In genomic region chr13:40456979-40457553, GRCh38 we compare ENCODE assay signal across 16 cellular contexts.
"Had no signal": no experiment of that assay in that cellular context is flagged by ENCODE, and none has a peak within 500 bp of the region (broad histone marks: within the 10 kb centered on the region; RNA-seq: fewer than 3 reads in every experiment).

No MANE protein-coding gene starts in this region.

- H3K9me3 Mint-ChIP-seq: activated CD4-positive, alpha-beta memory T cell treated with anti-CD3 and anti-CD28 coated beads for 36 hours; activated naive CD4-positive, alpha-beta T cell treated with anti-CD3 and anti-CD28 coated beads, Interleukin-2, amount 50 U/mL, for 24 hours; activated T-cell treated with anti-CD3 and anti-CD28 coated beads, Interleukin-2, amount 50 U/mL, for 72 hours; activated T-helper 2 cell treated with anti-CD3 and anti-CD28 coated beads, Interferon-gamma antibody, Interleukin-2, Interleukin-4, amounts not matched to agents 10 μg/mL and 5 μg/mL and 100 μg/mL, durations not matched to agents 14 hours and 24 hours and 36 hours had no signal

- H3K9me3 ChIP-seq: MG63 had no signal

- H3K36me3 Mint-ChIP-seq: activated CD4-positive, alpha-beta memory T cell treated with anti-CD3 and anti-CD28 coated beads for 36 hours; activated naive CD4-positive, alpha-beta T cell treated with anti-CD3 and anti-CD28 coated beads, Interleukin-2, amount 50 U/mL, for 24 hours; brain had no signal

- H3K27me3 Mint-ChIP-seq: activated CD4-positive, alpha-beta memory T cell treated with anti-CD3 and anti-CD28 coated beads for 36 hours; activated CD4-positive, alpha-beta T cell treated with anti-CD3 and anti-CD28 coated beads, Interleukin-2, amount 10 ng/mL, durations not matched to agents 7 days and 5 days; activated naive CD4-positive, alpha-beta T cell treated with anti-CD3 and anti-CD28 coated beads, Interleukin-2, amount 50 U/mL, for 24 hours; T-helper 17 cell had no signal

- H3K27ac Mint-ChIP-seq: activated CD4-positive, alpha-beta memory T cell treated with anti-CD3 and anti-CD28 coated beads for 36 hours; activated CD4-positive, alpha-beta T cell treated with anti-CD3 and anti-CD28 coated beads, Interleukin-2, amount 10 ng/mL, durations not matched to agents 7 days and 5 days; activated naive CD4-positive, alpha-beta T cell treated with anti-CD3 and anti-CD28 coated beads, Interleukin-2, amount 50 U/mL, for 24 hours; activated T-cell treated with anti-CD3 and anti-CD28 coated beads, Interleukin-2, amount 50 U/mL, for 72 hours; activated T-helper 2 cell treated with anti-CD3 and anti-CD28 coated beads, Interferon-gamma antibody, Interleukin-2, Interleukin-4, amounts not matched to agents 10 μg/mL and 5 μg/mL and 100 μg/mL, durations not matched to agents 14 hours and 24 hours and 36 hours; T-helper 17 cell had no signal

- H3K36me3 ChIP-seq: MG63 had no signal

- H3K4me3 Mint-ChIP-seq: activated CD4-positive, alpha-beta memory T cell treated with anti-CD3 and anti-CD28 coated beads for 36 hours; activated CD4-positive, alpha-beta T cell treated with anti-CD3 and anti-CD28 coated beads, Interleukin-2, amount 10 ng/mL, durations not matched to agents 7 days and 5 days; activated naive CD4-positive, alpha-beta T cell treated with anti-CD3 and anti-CD28 coated beads, Interleukin-2, amount 50 U/mL, for 24 hours; activated T-cell treated with anti-CD3 and anti-CD28 coated beads, Interleukin-2, amount 50 U/mL, for 72 hours; brain; T-helper 17 cell had no signal

- ATAC-seq: T-helper 17 cell had no signal

- H3K4me3 ChIP-seq: MG63 had no signal

- H3K27me3 ChIP-seq: MG63 had no signal

- DNase-seq: activated CD4-positive, alpha-beta memory T cell treated with anti-CD3 and anti-CD28 coated beads for 36 hours; activated CD4-positive, alpha-beta T cell treated with anti-CD3 and anti-CD28 coated beads, Interleukin-2, amount 10 ng/mL, durations not matched to agents 7 days and 5 days; activated CD4-positive, CD25-positive, alpha-beta regulatory T cell; activated CD8-positive, alpha-beta memory T cell treated with anti-CD3 and anti-CD28 coated beads, Interleukin-2, amount 50 U/mL, for 4 hours; activated gamma-delta T cell treated with Interleukin-2 at 50 U/mL for 16 hours; activated T-cell treated with anti-CD3 and anti-CD28 coated beads, Interleukin-2, amount 50 U/mL, for 72 hours; amygdala; MG63; NCI-H1436 treated with DMSO at 0.1 percent for 48 hours; NCI-H187; SIG-M5; T-helper 17 cell; T-helper 9 cell had no signal
